Comparison of ENCODE assay signal across 8 cellular contexts in genomic region chr10:119859422-119860258, GRCh38. TPM values are rescaled to one million over a fixed set of nuclear protein-coding genes. Genes with fewer than 3 reads are reported as not detected.
DNase-seq lines count a peak whose midpoint lies in the region; ATAC-seq, FAIRE-seq and TF ChIP-seq lines count a peak whose summit lies in the region.

No MANE protein-coding gene starts in this region.

- H3K79me1 ChIP-seq in H1 (ENCODE audit: low read depth, low read length): 0 out of 2 replicates have a peak, but pooled peaks cover 3% of the 10 kb centered on the region

- no peak overlapping the region for H2BK5ac ChIP-seq in H1 (ENCODE audit: low read depth, low read length)

- no peak for FAIRE-seq in H1 (lab: Jason Lieb, UNC)

- WGBS in H1 (ENCODE audit: extremely low coverage in 1 of 2, insufficient coverage in 1 of 2, insufficient read length in 1 of 2, insufficient replicate concordance in 2 of 2, low coverage in 1 of 2, low lambda C conversion rate in 2 of 2, missing lambda C conversion rate in 1 of 2), 2 experiments: 53% methylated on average over 1 of the region's 1 CpG; no CpG with 5 or more reads in 1 of the 2 experiments

- no peak overlapping the region for H3K14ac ChIP-seq in H1 (ENCODE audit: insufficient read length)

- in situ Hi-C loops in GM13976 (cut with MboI; ENCODE audit: low sequenced_read_pairs, unreplicated experiment): loop anchor here (10.0 kb wide), 1 partner anchor 175 kb away; no protein-coding TSS in a partner anchor

- no peak overlapping the region for H3K23ac ChIP-seq in H1 (ENCODE audit: insufficient read length)

- H2AFZ ChIP-seq in H1 (ENCODE audit: low read length): no peak overlapping the region

- ATAC-seq in GM21528 (IDR thresholded peaks at IDR 0.05; ENCODE audit: low FRiP score, unreplicated experiment): no peak

- no peak overlapping the region for H3K18ac ChIP-seq in H1 (ENCODE audit: extremely low read depth, low read length)

- H3K36me3 ChIP-seq in BLaER1 treated with 17β-estradiol and CSF1 and Interleukin-3, amounts not matched to agents 10 nM and 100 nM: peaks cover 43 to 79% (median 69%) of the 10 kb centered on the region in 11 experiments
- H3K36me3 ChIP-seq in Peyer's patch (peaks cover 0 to 28% (median 0%) of the 10 kb centered on the region in 3 donors), H1 (ENCODE audit: control insufficient read depth in 2 of 4, insufficient read depth in 4 of 4, low read length in 3 of 4) (peaks cover 6 to 27% (median 11%) of the 10 kb centered on the region in 4 experiments)

- peaks cover 51 to 100% (median 94%) of the 10 kb centered on the region in 11 experiments for H4K20me1 ChIP-seq in BLaER1 treated with 17β-estradiol and CSF1 and Interleukin-3, amounts not matched to agents 10 nM and 100 nM
- peaks cover 6% of the 10 kb centered on the region in 2 experiments for H4K20me1 ChIP-seq in H1 (replicated peaks in 1 of 2; ENCODE audit: control insufficient read depth in 1 of 2, insufficient read depth in 2 of 2, low read length in 2 of 2)

- no peak overlapping the region for H3K4me3 Mint-ChIP-seq in neural crest cell

- no peak overlapping the region for H2BK120ac ChIP-seq in H1 (replicated peaks; ENCODE audit: low read depth, low read length)

- TF ChIP-seq RAD21 in H1 (IDR thresholded peaks at IDR 0.05 in 1 of 2, conservative IDR thresholded peaks at IDR 0.05 in 1 of 2; ENCODE audit: low read depth in 2 of 2, low read length in 2 of 2): peak in 1 of 2 experiments; percentile 55; a peak in 3 of 4 replicates

- H4K5ac ChIP-seq in H1 (ENCODE audit: insufficient read length, low read depth, low read length): no peak overlapping the region

- H3K27me3 ChIP-seq in BLaER1 treated with 17β-estradiol and CSF1 and Interleukin-3, amounts not matched to agents 10 nM and 100 nM: no peaks in the 10 kb centered on the region
- no peaks in the 10 kb centered on the region for H3K27me3 ChIP-seq in Peyer's patch
- H3K27me3 ChIP-seq in H1 (replicated peaks in 1 of 4; ENCODE audit: control insufficient read depth in 3 of 4, extremely low read depth in 1 of 4, insufficient read depth in 3 of 4, low read length in 3 of 4): no peaks in the 10 kb centered on the region

- no peak overlapping the region for H4K8ac ChIP-seq in H1 (ENCODE audit: extremely low read depth, insufficient read depth, low read length)

- CTCF ChIA-PET in H1 (lab: Charles Lee; ENCODE audit: partially characterized antibody): interaction anchor here (0.6 to 5.3 kb wide), 36 partner anchors 8 to 1315 kb away, joined by 3 to 59 read pairs (median 4); partner anchors contain the start of gene MCMBP

- H3K4ac ChIP-seq in H1 (replicated peaks; ENCODE audit: insufficient read length, low read depth, low read length): no peak overlapping the region

- H2BK15ac ChIP-seq in H1 (ENCODE audit: low read length): no peak overlapping the region

- TF ChIP-seq CTCF in GM13976 (IDR thresholded peaks at IDR 0.05; ENCODE audit: borderline replicate concordance, control extremely low read depth, extremely low read depth, insufficient read depth, missing control alignments) (peak; percentile 23), Peyer's patch (IDR thresholded peaks at IDR 0.05) (peak in 4 of 6 experiments; percentile 59 to 79 (median 72)), H1 (IDR thresholded peaks at IDR 0.05; ENCODE audit: control extremely low read depth in 1 of 3, insufficient read depth in 1 of 3, low read depth in 1 of 3, low read length in 3 of 3) (peak in 2 of 3 experiments; percentile 18 to 43; a peak in 2 of 4 replicates), neural crest cell (conservative IDR thresholded peaks at IDR 0.05) (peak; percentile 82)

- H3K56ac ChIP-seq in H1 (replicated peaks; ENCODE audit: insufficient read length, low read depth, low read length): no peak overlapping the region

- H3K27ac ChIP-seq in BLaER1 treated with 17β-estradiol and CSF1 and Interleukin-3, amounts not matched to agents 10 nM and 100 nM: no peak overlapping the region
- H3K27ac ChIP-seq in Peyer's patch (no peak overlapping the region), H1 (ENCODE audit: low read depth, low read length) (no peak overlapping the region), substantia nigra (ENCODE audit: low read depth, low read length, poor library complexity, severe bottlenecking) (no peak overlapping the region)

- no peak overlapping the region for H3K27ac Mint-ChIP-seq in neural crest cell (ENCODE audit: unreplicated experiment)

- no peak overlapping the region for H2AK5ac ChIP-seq in H1 (ENCODE audit: low read depth, low read length)

- H3K9me3 Mint-ChIP-seq in neural crest cell: peaks cover 6% of the 10 kb centered on the region

- H3K79me2 ChIP-seq in H1 (ENCODE audit: control insufficient read depth in 1 of 2, insufficient read depth in 2 of 2, low read length in 2 of 2): peaks cover 4 to 71% of the 10 kb centered on the region in 2 experiments

- peaks cover 25 to 43% (median 33%) of the 10 kb centered on the region in 10 experiments for H3K4me1 ChIP-seq in BLaER1 treated with 17β-estradiol and CSF1 and Interleukin-3, amounts not matched to agents 10 nM and 100 nM
- no peaks in the 10 kb centered on the region for H3K4me1 ChIP-seq in Peyer's patch
- peaks cover 0 to 6% (median 3%) of the 10 kb centered on the region in 4 experiments; a peak in 4 of 7 replicates for H3K4me1 ChIP-seq in H1 (replicated peaks in 1 of 4; ENCODE audit: control insufficient read depth in 3 of 4, insufficient read depth in 4 of 4, low read length in 3 of 4)

- H3K9ac ChIP-seq in BLaER1 treated with 17β-estradiol and CSF1 and Interleukin-3, amounts not matched to agents 10 nM and 100 nM: 0 out of 22 replicates have a peak overlapping the region, but pooled peaks of 1 of the 11 experiments have one; percentile 25
- no peak overlapping the region for H3K9ac ChIP-seq in H1 (replicated peaks in 1 of 4; ENCODE audit: extremely low read depth in 1 of 4, low read depth in 3 of 4, low read length in 3 of 4)

- POLR2A ChIA-PET in H1 (lab: Charles Lee; ENCODE audit: partially characterized antibody): interaction anchor here (0.5 to 1.4 kb wide), 7 partner anchors 12 to 262 kb away, joined by 3 to 9 read pairs (median 3); partner anchors contain the start of genes MCMBP, SEC23IP and TIAL1

- no peak for TF ChIP-seq POLR2A in Peyer's patch (IDR thresholded peaks at IDR 0.05)
- no peak for TF ChIP-seq POLR2A in H1 (IDR thresholded peaks at IDR 0.05; ENCODE audit: control extremely low read depth in 1 of 2, low read depth in 2 of 2, low read length in 2 of 2)

- no peak overlapping the region for H3K4me3 ChIP-seq in BLaER1 treated with 17β-estradiol and CSF1 and Interleukin-3, amounts not matched to agents 10 nM and 100 nM
- H3K4me3 ChIP-seq in Peyer's patch (no peak overlapping the region), H1 (ENCODE audit: extremely low read depth in 1 of 4, insufficient read depth in 2 of 4, low read depth in 3 of 4, low read length in 4 of 4) (no peak overlapping the region)

- H2BK20ac ChIP-seq in H1 (ENCODE audit: low read length): no peak overlapping the region

- H3K36me3 Mint-ChIP-seq in neural crest cell (ENCODE audit: low read depth): peaks cover 15% of the 10 kb centered on the region

- no peak overlapping the region for H4K91ac ChIP-seq in H1 (replicated peaks; ENCODE audit: insufficient read length, low read length)

- no peak overlapping the region for H2BK12ac ChIP-seq in H1 (ENCODE audit: low read depth, low read length)

- H3K23me2 ChIP-seq in H1 (ENCODE audit: low read depth, low read length): no peaks in the 10 kb centered on the region

- H3K27me3 Mint-ChIP-seq in neural crest cell (ENCODE audit: low read depth): no peaks in the 10 kb centered on the region

- peaks cover 13 to 15% (median 15%) of the 10 kb centered on the region in 11 experiments for H3K9me3 ChIP-seq in BLaER1 treated with 17β-estradiol and CSF1 and Interleukin-3, amounts not matched to agents 10 nM and 100 nM (replicated peaks in 1 of 11)
- H3K9me3 ChIP-seq in Peyer's patch (no peaks in the 10 kb centered on the region), H1 (ENCODE audit: insufficient read depth in 2 of 2, low read depth in 1 of 2, low read length in 1 of 2) (no peaks in the 10 kb centered on the region)

- no peak for TF ChIP-seq EP300 in H1 (IDR thresholded peaks at IDR 0.05; ENCODE audit: borderline replicate concordance in 1 of 2, low read depth in 2 of 2, low read length in 2 of 2)

- DNase-seq in GM13976 (ENCODE audit: low spot score): peak; percentile 43
- no peak for DNase-seq in Peyer's patch
- DNase-seq in H1 (ENCODE audit: low read depth in 1 of 2, low spot score in 2 of 2): no peak
- no peak for DNase-seq in neural crest cell (ENCODE audit: low read depth, low spot score)
- no peak for DNase-seq in substantia nigra (lab: John Stamatoyannopoulos, UW)
- no peak for DNase-seq in ureter (ENCODE audit: low spot score)

- H3K4me2 ChIP-seq in BLaER1 treated with 17β-estradiol and CSF1 and Interleukin-3, amounts not matched to agents 10 nM and 100 nM: peak overlapping the region in 8 of 11 experiments; percentile 1 to 42 (median 28); a peak in 10 of 22 replicates
- no peak overlapping the region for H3K4me2 ChIP-seq in H1 (ENCODE audit: insufficient read depth in 1 of 2, low read depth in 2 of 2, low read length in 2 of 2)

- peaks cover 16% of the 10 kb centered on the region for H3K4me1 Mint-ChIP-seq in neural crest cell

RNA-seq across cellular contexts. Expression of gene MCMBP, which starts 13.0 kb away (rescaled TPM):
- 10 to 100 TPM; 24.4 to 38.8 (median 29.8) TPM for total RNA-seq in Peyer's patch
- 79.8 and 81.7 TPM in 2 replicates for total RNA-seq in H1 (2021; fragmentation: NEBNext Ultra II Directional; extraction: Animal tissue kit (Norgen Biotek cat#: 25700))
- 40.4 and 67.3 TPM in 2 replicates for polyA plus RNA-seq in H1 (2011; rRNA removed)
- 57.8 TPM for polyA plus RNA-seq in H1 (2011; cell fraction: cytosol; rRNA removed)
- 32.4 TPM for polyA plus RNA-seq in H1 (2011; cell fraction: nucleus; rRNA removed)
- polyA plus RNA-seq in H1 (2012, experiment 1 of 2): 55.2 to 69.2 TPM (median 59.9 TPM) in 4 replicates
- polyA plus RNA-seq in H1 (2012, experiment 2 of 2): 10.1 TPM
- 47.2 TPM for polyA plus RNA-seq in H1 (2013, experiment 1 of 2)
- 46.8 TPM for polyA plus RNA-seq in H1 (2013, experiment 2 of 2)
- polyA minus RNA-seq in H1 (2011; rRNA and poly(A)+ RNA removed): 78.4 and 96.4 TPM in 2 replicates
- 34.3 TPM for polyA minus RNA-seq in H1 (2011; cell fraction: cytosol; rRNA and poly(A)+ RNA removed)
- polyA minus RNA-seq in H1 (2011; cell fraction: nucleus; rRNA and poly(A)+ RNA removed): 43.0 TPM
- total RNA-seq in neural crest cell: 93.3 and 94.9 TPM in 2 replicates
- total RNA-seq in ureter: 48.9 TPM

RNA-seq across cellular contexts. Expression of gene SEC23IP, which starts 32.9 kb away (rescaled TPM):
- 10 to 100 TPM; 28.7 to 87.4 (median 41.1) TPM for total RNA-seq in Peyer's patch
- 98.2 and 105 TPM in 2 replicates for total RNA-seq in H1 (2021; fragmentation: NEBNext Ultra II Directional; extraction: Animal tissue kit (Norgen Biotek cat#: 25700))
- 26.1 and 29.0 TPM in 2 replicates for polyA plus RNA-seq in H1 (2011; rRNA removed)
- 27.2 TPM for polyA plus RNA-seq in H1 (2011; cell fraction: cytosol; rRNA removed)
- 42.3 TPM for polyA plus RNA-seq in H1 (2011; cell fraction: nucleus; rRNA removed)
- 38.1 to 80.7 TPM (median 57.2 TPM) in 4 replicates for polyA plus RNA-seq in H1 (2012, experiment 1 of 2)
- polyA plus RNA-seq in H1 (2012, experiment 2 of 2): 4.5 TPM
- 64.9 TPM for polyA plus RNA-seq in H1 (2013, experiment 1 of 2)
- polyA plus RNA-seq in H1 (2013, experiment 2 of 2): 60.6 TPM
- polyA minus RNA-seq in H1 (2011; rRNA and poly(A)+ RNA removed): 113 and 114 TPM in 2 replicates
- polyA minus RNA-seq in H1 (2011; cell fraction: cytosol; rRNA and poly(A)+ RNA removed): 41.1 TPM
- 48.0 TPM for polyA minus RNA-seq in H1 (2011; cell fraction: nucleus; rRNA and poly(A)+ RNA removed)
- 80.2 and 86.2 TPM in 2 replicates for total RNA-seq in neural crest cell
- total RNA-seq in ureter: 69.6 TPM

Comparison
In these comparisons a context has a peak if more than half of its experiments do, and no peak if none do; other contexts are left out.
1. H3K4me2 ChIP-seq: peak in BLaER1 treated with 17β-estradiol and CSF1 and Interleukin-3, amounts not matched to agents 10 nM and 100 nM (8 of 11); none in H1 (0 of 2).
2. CTCF ChIP-seq: peak in every context shown above with its lines; median percentile 82 in neural crest cell; 72 in Peyer's patch; 30 in H1; 23 in GM13976.